In the genomic region with DNA sequence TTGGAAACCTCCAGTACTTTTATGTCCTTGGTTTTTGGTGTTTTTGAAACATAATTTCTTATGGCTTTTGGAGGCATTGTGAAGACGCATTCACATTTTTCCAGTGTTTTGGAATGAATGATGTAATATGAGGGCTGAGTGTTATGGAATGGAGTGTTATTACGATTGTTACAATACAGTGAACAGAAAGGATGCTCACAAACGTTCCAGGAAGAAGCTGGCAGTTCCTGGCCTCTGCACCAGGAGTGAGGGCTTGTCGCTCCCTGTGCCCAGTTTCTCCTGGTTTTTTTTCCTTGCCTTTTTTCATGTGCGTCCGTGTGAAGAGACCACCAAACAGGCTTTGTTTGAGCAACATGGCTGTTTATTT, we compare ENCODE assay signal across 19 cellular contexts. TPM values are rescaled to one million over a fixed set of nuclear protein-coding genes. Genes with fewer than 3 reads are reported as not detected.
A peak's percentile ranks its signal among the peaks of the same experiment; 100 is the strongest.
DNase-seq lines count a peak whose midpoint lies in the region; ATAC-seq and TF ChIP-seq lines count a peak whose summit lies in the region.
"Had no signal": no experiment of that assay in that cellular context is flagged by ENCODE, and none has a peak within 500 bp of the region (broad histone marks: within the 10 kb centered on the region; RNA-seq: fewer than 3 reads in every experiment).

No MANE protein-coding gene starts in this region.

- peaks cover 0 to 15% of the 10 kb centered on the region in 2 experiments; a peak in 1 of 3 replicates for H3K36me3 ChIP-seq in HEK293 (ENCODE audit: control insufficient read depth in 2 of 2, insufficient read depth in 1 of 2, low read length in 2 of 2)
- no peaks in the 10 kb centered on the region for H3K36me3 ChIP-seq in iPS-20b (ENCODE audit: insufficient read depth, low read depth, low read length)
- H3K36me3 ChIP-seq: BLaER1 treated with 17β-estradiol and CSF1 and Interleukin-3, amounts not matched to agents 10 nM and 100 nM had no signal

- DNase-seq in chondrocyte (ENCODE audit: low spot score) (no peak), sciatic nerve (ENCODE audit: low spot score) (no peak), HuH-7 (ENCODE audit: low spot score) (no peak), HuH-7.5 (ENCODE audit: low spot score) (no peak), AML-193 (lab: John Stamatoyannopoulos, UW) (no peak)
- DNase-seq: activated CD4-positive, alpha-beta T cell treated with anti-CD3 and anti-CD28 coated beads, Interleukin-2, amount 50 U/mL, for 4 hours; activated naive CD4-positive, alpha-beta T cell treated with Interleukin-2 at 50 U/mL for 16 hours; effector memory CD4-positive, alpha-beta T cell; NCI-H1105 treated with DMSO at 0.1 percent for 48 hours; NCI-H226; T-helper 1 cell had no signal

- no peaks in the 10 kb centered on the region for H3K9me3 ChIP-seq in HEK293 (ENCODE audit: control insufficient read depth, insufficient read depth, low read depth, low read length)
- no peaks in the 10 kb centered on the region for H3K9me3 ChIP-seq in iPS-20b (ENCODE audit: insufficient read depth, low read depth, low read length)
- H3K9me3 ChIP-seq: BLaER1 treated with 17β-estradiol and CSF1 and Interleukin-3, amounts not matched to agents 10 nM and 100 nM; SJSA1 had no signal

- H3K9me3 Mint-ChIP-seq in chondrocyte (ENCODE audit: low read depth): no peaks in the 10 kb centered on the region

- H3K36me3 Mint-ChIP-seq in chondrocyte (ENCODE audit: low read depth): peaks cover 5% of the 10 kb centered on the region

- POLR2A ChIA-PET in HEK293 (lab: Yijun Ruan, JAX): no interaction called here

- H3K4me3 ChIP-seq in HEK293 (ENCODE audit: low read depth, low read length) (no peak overlapping the region), iPS-20b (ENCODE audit: low read length) (no peak overlapping the region)
- H3K4me3 ChIP-seq: BLaER1 treated with 17β-estradiol and CSF1 and Interleukin-3, amounts not matched to agents 10 nM and 100 nM; coronary artery; SJSA1; skin epidermis had no signal

- peak overlapping the region; percentile 80 for H3K27ac Mint-ChIP-seq in chondrocyte (ENCODE audit: unreplicated experiment)

- peaks cover 15% of the 10 kb centered on the region for H3K4me1 Mint-ChIP-seq in chondrocyte (ENCODE audit: low read depth)

- TF ChIP-seq CTCF in HEK293 (tag by site-specific recombination; IDR thresholded peaks at IDR 0.05) (no peak), chondrocyte (IDR thresholded peaks at IDR 0.05) (no peak)

- H3K27ac ChIP-seq in HEK293 (ENCODE audit: extremely low read depth, low read depth, low read length) (no peak overlapping the region), iPS-20b (ENCODE audit: low read length) (no peak overlapping the region)
- H3K27ac ChIP-seq: BLaER1 treated with 17β-estradiol and CSF1 and Interleukin-3, amounts not matched to agents 10 nM and 100 nM; SJSA1 had no signal

- H3K27me3 ChIP-seq in iPS-20b (ENCODE audit: insufficient read depth, low read length): no peaks in the 10 kb centered on the region
- H3K27me3 ChIP-seq: SJSA1 had no signal

- peak; percentile 81 for ATAC-seq in sciatic nerve
- no peak for ATAC-seq in HG03354 (IDR thresholded peaks at IDR 0.05; ENCODE audit: poor library complexity, severe bottlenecking, unreplicated experiment)
- ATAC-seq: esophagus mucosa had no signal

- H3K4me3 Mint-ChIP-seq in chondrocyte (ENCODE audit: unreplicated experiment): no peak overlapping the region

- 0 out of 2 replicates have a peak, but pooled peaks cover 2% of the 10 kb centered on the region for H3K4me1 ChIP-seq in HEK293 (ENCODE audit: control insufficient read depth, insufficient read depth, low read length)
- 0 out of 2 replicates have a peak, but pooled peaks cover 6% of the 10 kb centered on the region for H3K4me1 ChIP-seq in iPS-20b (ENCODE audit: insufficient read depth, low read length)
- H3K4me1 ChIP-seq: SJSA1 had no signal

- CTCF ChIA-PET in HEK293 (lab: Yijun Ruan, JAX): no interaction called here

- H3K9ac ChIP-seq in iPS-20b (ENCODE audit: low read depth, low read length): peak overlapping the region; percentile 16; the same call in 1 of the 2 replicates
- H3K9ac ChIP-seq: BLaER1 treated with 17β-estradiol and CSF1 and Interleukin-3, amounts not matched to agents 10 nM and 100 nM had no signal

- H3K27me3 Mint-ChIP-seq in chondrocyte (ENCODE audit: low read depth): no peaks in the 10 kb centered on the region

- intact Hi-C loops in sciatic nerve (cut with DNase I): no loop called here

TF ChIP-seq in HEK293, 187 proteins besides CTCF, POLR2A, EP300 and RAD21:
- TF ChIP-seq, protein P1, sequence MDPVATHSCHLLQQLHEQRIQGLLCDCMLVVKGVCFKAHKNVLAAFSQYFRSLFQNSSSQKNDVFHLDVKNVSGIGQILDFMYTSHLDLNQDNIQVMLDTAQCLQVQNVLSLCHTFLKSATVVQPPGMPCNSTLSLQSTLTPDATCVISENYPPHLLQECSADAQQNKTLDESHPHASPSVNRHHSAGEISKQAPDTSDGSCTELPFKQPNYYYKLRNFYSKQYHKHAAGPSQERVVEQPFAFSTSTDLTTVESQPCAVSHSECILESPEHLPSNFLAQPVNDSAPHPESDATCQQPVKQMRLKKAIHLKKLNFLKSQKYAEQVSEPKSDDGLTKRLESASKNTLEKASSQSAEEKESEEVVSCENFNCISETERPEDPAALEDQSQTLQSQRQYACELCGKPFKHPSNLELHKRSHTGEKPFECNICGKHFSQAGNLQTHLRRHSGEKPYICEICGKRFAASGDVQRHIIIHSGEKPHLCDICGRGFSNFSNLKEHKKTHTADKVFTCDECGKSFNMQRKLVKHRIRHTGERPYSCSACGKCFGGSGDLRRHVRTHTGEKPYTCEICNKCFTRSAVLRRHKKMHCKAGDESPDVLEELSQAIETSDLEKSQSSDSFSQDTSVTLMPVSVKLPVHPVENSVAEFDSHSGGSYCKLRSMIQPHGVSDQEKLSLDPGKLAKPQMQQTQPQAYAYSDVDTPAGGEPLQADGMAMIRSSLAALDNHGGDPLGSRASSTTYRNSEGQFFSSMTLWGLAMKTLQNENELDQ (tag by site-specific recombination; IDR thresholded peaks at IDR 0.05; ENCODE audit: low read depth): no peak
- TF ChIP-seq ZNF600 (tag by site-specific recombination; IDR thresholded peaks at IDR 0.05): peak; percentile 62; the same call in 1 of the 2 replicates

RNA-seq across cellular contexts. Expression of a gene that starts 20.3 kb away (rescaled TPM):
- total RNA-seq in chondrocyte (9.7 to 14.4 TPM (median 11.5 TPM) in 3 replicates), sciatic nerve (11.9 TPM)
